Comparison of ENCODE assay signal across 8 cellular contexts in genomic region chr13:42049454-42049780, GRCh38. TPM values are rescaled to one million over a fixed set of nuclear protein-coding genes. Genes with fewer than 3 reads are reported as not detected.
DNase-seq lines count a peak whose midpoint lies in the region; ATAC-seq and TF ChIP-seq lines count a peak whose summit lies in the region.

No MANE protein-coding gene starts in this region.

- H3K27ac ChIP-seq in breast epithelium: peak overlapping the region; percentile 62 to 94
- H3K27ac ChIP-seq in muscle layer of duodenum (ENCODE audit: low read length): peak overlapping the region; percentile 60

- ATAC-seq in GM18519 (IDR thresholded peaks at IDR 0.05; ENCODE audit: low FRiP score, unreplicated experiment) (peak; percentile 10), HG03354 (IDR thresholded peaks at IDR 0.05; ENCODE audit: poor library complexity, severe bottlenecking, unreplicated experiment) (peak; percentile 11), GM21526 (IDR thresholded peaks at IDR 0.05; ENCODE audit: low FRiP score, unreplicated experiment) (no peak)

- no peaks in the 10 kb centered on the region for H3K9me3 ChIP-seq in breast epithelium
- H3K9me3 ChIP-seq in muscle layer of duodenum (ENCODE audit: control insufficient read depth in 1 of 2, low read length in 2 of 2): no peaks in the 10 kb centered on the region

- intact Hi-C loops in breast epithelium (cut with DNase I; ENCODE audit: low total_unique reads): loop anchor here (5.0 kb wide), 1 partner anchor 457 kb away; no protein-coding TSS in a partner anchor

- no peaks in the 10 kb centered on the region for H3K36me3 ChIP-seq in breast epithelium
- no peaks in the 10 kb centered on the region for H3K36me3 ChIP-seq in muscle layer of duodenum (ENCODE audit: control insufficient read depth in 1 of 2, insufficient read depth in 2 of 2, low read length in 2 of 2)

- no peak for TF ChIP-seq CTCF in breast epithelium (IDR thresholded peaks at IDR 0.05)

- H3K27me3 ChIP-seq in breast epithelium (no peaks in the 10 kb centered on the region), muscle layer of duodenum (ENCODE audit: low read depth, low read length) (no peaks in the 10 kb centered on the region)

- peak overlapping the region; percentile 85 to 96 (median 93) for H3K4me3 ChIP-seq in breast epithelium
- H3K4me3 ChIP-seq in muscle layer of duodenum (ENCODE audit: low read depth in 1 of 2, low read length in 2 of 2): peak overlapping the region; percentile 86 to 89

- H3K4me1 ChIP-seq in breast epithelium: no peaks in the 10 kb centered on the region
- H3K4me1 ChIP-seq in muscle layer of duodenum (ENCODE audit: control insufficient read depth in 1 of 2, insufficient read depth in 2 of 2, low read length in 2 of 2): peaks cover 5 to 6% of the 10 kb centered on the region in 2 donors

- no peak for TF ChIP-seq POLR2A in breast epithelium (IDR thresholded peaks at IDR 0.05)

- DNase-seq in breast epithelium (ENCODE audit: low spot score in 2 of 2) (no peak), AML-193 (lab: John Stamatoyannopoulos, UW) (no peak), epidermal melanocyte (ENCODE audit: insufficient read length, low spot score) (no peak), dedifferentiated amniotic fluid mesenchymal stem cell (ENCODE audit: extremely low spot score) (no peak)

RNA-seq across cellular contexts. Expression of gene DGKH, which starts 1.0 kb away (rescaled TPM):
- total RNA-seq in breast epithelium: 10 to 100 TPM; 11.5 to 19.0 (median 19.0) TPM
